In genomic region chr12:120687570-120688289, GRCh38 we compare ENCODE assay signal across 8 cellular contexts.
DNase-seq lines count a peak whose midpoint lies in the region; ATAC-seq and TF ChIP-seq lines count a peak whose summit lies in the region.

No MANE protein-coding gene starts in this region.

- peaks cover 19% of the 10 kb centered on the region for H3K36me3 Mint-ChIP-seq in effector memory CD8-positive, alpha-beta T cell (ENCODE audit: insufficient read depth)
- peaks cover 5% of the 10 kb centered on the region for H3K36me3 Mint-ChIP-seq in nephron (ENCODE audit: low read depth)

- no peak for TF ChIP-seq CTCF in nephron (IDR thresholded peaks at IDR 0.05; ENCODE audit: unreplicated experiment in 3 of 3)

- no peaks in the 10 kb centered on the region for H3K9me3 Mint-ChIP-seq in effector memory CD8-positive, alpha-beta T cell
- H3K9me3 Mint-ChIP-seq in nephron, result no peaks in the 10 kb centered on the region

- ATAC-seq in effector memory CD8-positive, alpha-beta T cell (replicated peaks), result no peak
- ATAC-seq in GM18861 (IDR thresholded peaks at IDR 0.05; ENCODE audit: unreplicated experiment) (no peak), GM21447 (IDR thresholded peaks at IDR 0.05; ENCODE audit: unreplicated experiment) (no peak)

- peak overlapping the region; percentile 86 to 88 for H3K4me3 Mint-ChIP-seq in effector memory CD8-positive, alpha-beta T cell
- peak overlapping the region; percentile 88 to 97 (median 92) for H3K4me3 Mint-ChIP-seq in nephron

- H3K27ac Mint-ChIP-seq in effector memory CD8-positive, alpha-beta T cell, result peak overlapping the region; percentile 62 to 85
- peak overlapping the region; percentile 69 to 88 (median 80) for H3K27ac Mint-ChIP-seq in nephron

- peak in 2 of 3 experiments; percentile 54 to 57 for DNase-seq in NCI-H1417 (lab: John Stamatoyannopoulos, UW)
- no peak for DNase-seq in NCI-H1417 treated with DMSO at 0.1 percent for 48 hours (lab: John Stamatoyannopoulos, UW)
- DNase-seq in activated CD4-positive, alpha-beta T cell treated with anti-CD3 and anti-CD28 coated beads for 4 hours, result peak; percentile 38 to 42
- peak in 2 of 3 experiments; percentile 16 to 17 for DNase-seq in effector memory CD8-positive, alpha-beta T cell
- DNase-seq in SIG-M5 treated with dmso at 0.1 percent for 504 hours (lab: John Stamatoyannopoulos, UW; ENCODE audit: unreplicated experiment), result no peak

- no peaks in the 10 kb centered on the region for H3K27me3 Mint-ChIP-seq in effector memory CD8-positive, alpha-beta T cell
- H3K27me3 Mint-ChIP-seq in nephron (ENCODE audit: low read depth), result no peaks in the 10 kb centered on the region

- H3K4me1 Mint-ChIP-seq in effector memory CD8-positive, alpha-beta T cell (ENCODE audit: low read depth in 2 of 2), result peaks cover 31 to 35% of the 10 kb centered on the region in 2 donors
- H3K4me1 Mint-ChIP-seq in nephron, result peaks cover 47% of the 10 kb centered on the region

Comparison
In these comparisons a context has a peak if more than half of its experiments do, and no peak if none do; other contexts are left out.
1. DNase-seq: peak in NCI-H1417 (2 of 3), activated CD4-positive, alpha-beta T cell treated with anti-CD3 and anti-CD28 coated beads for 4 hours (2 of 2) and effector memory CD8-positive, alpha-beta T cell (2 of 3); none in NCI-H1417 treated with DMSO at 0.1 percent for 48 hours (single experiment) and SIG-M5 treated with dmso at 0.1 percent for 504 hours (single experiment).